In genomic region chr9:89432986-89433530, GRCh38 we compare ENCODE assay signal across 23 cellular contexts.
DNase-seq lines count a peak whose midpoint lies in the region; ATAC-seq and TF ChIP-seq lines count a peak whose summit lies in the region.
"Had no signal": no experiment of that assay in that cellular context is flagged by ENCODE, and none has a peak within 500 bp of the region (broad histone marks: within the 10 kb centered on the region; RNA-seq: fewer than 3 reads in every experiment).

No MANE protein-coding gene starts in this region.

- H3K9me3 Mint-ChIP-seq in activated naive CD8-positive, alpha-beta T cell (ENCODE audit: low read depth), result no peaks in the 10 kb centered on the region
- no peaks in the 10 kb centered on the region for H3K9me3 Mint-ChIP-seq in activated naive CD8-positive, alpha-beta T cell treated with anti-CD3 and anti-CD28 coated beads, Interleukin-2, amount 50 U/mL, for 24 hours
- H3K9me3 Mint-ChIP-seq in stimulated activated effector memory CD8-positive, alpha-beta T cell treated with anti-CD3 and anti-CD28 coated beads, Interleukin-12 subunit alpha, Interleukin-12 subunit beta, amount 100 ng/mL, for 72 hours, result no peaks in the 10 kb centered on the region
- H3K9me3 Mint-ChIP-seq: type B pancreatic cell had no signal

- H3K4me3 Mint-ChIP-seq in activated naive CD8-positive, alpha-beta T cell, result no peak overlapping the region
- H3K4me3 Mint-ChIP-seq in activated naive CD8-positive, alpha-beta T cell treated with anti-CD3 and anti-CD28 coated beads, Interleukin-2, amount 50 U/mL, for 24 hours, result no peak overlapping the region
- H3K4me3 Mint-ChIP-seq in stimulated activated effector memory CD8-positive, alpha-beta T cell treated with anti-CD3 and anti-CD28 coated beads, Interleukin-12 subunit alpha, Interleukin-12 subunit beta, amount 100 ng/mL, for 72 hours, result no peak overlapping the region
- H3K4me3 Mint-ChIP-seq: type B pancreatic cell had no signal

- H3K27ac Mint-ChIP-seq in activated naive CD8-positive, alpha-beta T cell, result peak overlapping the region; percentile 95
- no peak overlapping the region for H3K27ac Mint-ChIP-seq in activated naive CD8-positive, alpha-beta T cell treated with anti-CD3 and anti-CD28 coated beads, Interleukin-2, amount 50 U/mL, for 24 hours
- H3K27ac Mint-ChIP-seq in stimulated activated effector memory CD8-positive, alpha-beta T cell treated with anti-CD3 and anti-CD28 coated beads, Interleukin-12 subunit alpha, Interleukin-12 subunit beta, amount 100 ng/mL, for 72 hours, result peak overlapping the region; percentile 68
- H3K27ac Mint-ChIP-seq: type B pancreatic cell had no signal

- WGBS in esophagus squamous epithelium, 2 donors, result 74 to 76% methylated on average over 3 to 4 of the region's 13 CpGs

- peaks cover 2% of the 10 kb centered on the region for H3K36me3 Mint-ChIP-seq in activated naive CD8-positive, alpha-beta T cell
- H3K36me3 Mint-ChIP-seq in activated naive CD8-positive, alpha-beta T cell treated with anti-CD3 and anti-CD28 coated beads, Interleukin-2, amount 50 U/mL, for 24 hours (ENCODE audit: low read depth), result peaks cover 37% of the 10 kb centered on the region
- peaks cover 71% of the 10 kb centered on the region for H3K36me3 Mint-ChIP-seq in stimulated activated effector memory CD8-positive, alpha-beta T cell treated with anti-CD3 and anti-CD28 coated beads, Interleukin-12 subunit alpha, Interleukin-12 subunit beta, amount 100 ng/mL, for 72 hours
- H3K36me3 Mint-ChIP-seq: type B pancreatic cell had no signal

- DNase-seq in activated naive CD8-positive, alpha-beta T cell treated with anti-CD3 and anti-CD28 coated beads, Interleukin-2, amount 50 U/mL, for 24 hours, result no peak
- DNase-seq in esophagus squamous epithelium (lab: John Stamatoyannopoulos, UW) (no peak), NCI-H748 treated with DMSO at 0.1 percent for 48 hours (lab: John Stamatoyannopoulos, UW) (no peak), DMS153 treated with DMSO at 0.1 percent for 48 hours (lab: John Stamatoyannopoulos, UW; ENCODE audit: unreplicated experiment) (no peak)
- DNase-seq in stimulated activated effector memory CD8-positive, alpha-beta T cell treated with anti-CD3 and anti-CD28 coated beads, Interleukin-12 subunit alpha, Interleukin-12 subunit beta, amount 100 ng/mL, for 72 hours (ENCODE audit: low spot score in 2 of 2), result no peak
- DNase-seq: activated gamma-delta T cell; DMS79; midbrain; NCI-H1048; NCI-H2081 treated with DMSO at 0.1 percent for 48 hours; NCI-H524 treated with DMSO at 0.1 percent for 48 hours; retina; SIG-M5; stimulated activated CD4-positive, alpha-beta T cell treated with anti-CD3 and anti-CD28 coated beads, Interleukin-12 subunit alpha, Interleukin-12 subunit beta, amount 100 ng/mL, for 4 hours; T-helper 2 cell had no signal

- H3K4me1 ChIP-seq in esophagus squamous epithelium, result peaks cover 32 to 100% (median 36%) of the 10 kb centered on the region in 3 donors
- H3K4me1 ChIP-seq: ascending aorta had no signal

- no peak for TF ChIP-seq POLR2A in esophagus squamous epithelium (IDR thresholded peaks at IDR 0.05)

- peaks cover 94% of the 10 kb centered on the region for H3K4me1 Mint-ChIP-seq in activated naive CD8-positive, alpha-beta T cell (ENCODE audit: low read depth)
- H3K4me1 Mint-ChIP-seq in activated naive CD8-positive, alpha-beta T cell treated with anti-CD3 and anti-CD28 coated beads, Interleukin-2, amount 50 U/mL, for 24 hours, result peaks cover 95% of the 10 kb centered on the region
- peaks cover 80% of the 10 kb centered on the region for H3K4me1 Mint-ChIP-seq in stimulated activated effector memory CD8-positive, alpha-beta T cell treated with anti-CD3 and anti-CD28 coated beads, Interleukin-12 subunit alpha, Interleukin-12 subunit beta, amount 100 ng/mL, for 72 hours

- no peaks in the 10 kb centered on the region for H3K27me3 Mint-ChIP-seq in activated naive CD8-positive, alpha-beta T cell
- no peaks in the 10 kb centered on the region for H3K27me3 Mint-ChIP-seq in activated naive CD8-positive, alpha-beta T cell treated with anti-CD3 and anti-CD28 coated beads, Interleukin-2, amount 50 U/mL, for 24 hours
- H3K27me3 Mint-ChIP-seq: type B pancreatic cell had no signal

- H3K4me3 ChIP-seq in esophagus squamous epithelium, result no peak overlapping the region
- H3K4me3 ChIP-seq: ascending aorta, hepatocyte, K562 had no signal

- H3K27me3 ChIP-seq in esophagus squamous epithelium, result no peaks in the 10 kb centered on the region
- H3K27me3 ChIP-seq: ascending aorta, hepatocyte had no signal

- intact Hi-C loops in esophagus squamous epithelium (cut with DNase I), result no loop called here

- H3K36me3 ChIP-seq in esophagus squamous epithelium, result no peaks in the 10 kb centered on the region
- H3K36me3 ChIP-seq: ascending aorta had no signal

- H3K27ac ChIP-seq in VCaP (peak overlapping the region; percentile 76), esophagus squamous epithelium (peak overlapping the region in 3 of 4 donors; percentile 3 to 88 (median 82))
- H3K27ac ChIP-seq: ascending aorta, hepatocyte, HL-60 had no signal

- TF ChIP-seq CTCF in VCaP (conservative IDR thresholded peaks at IDR 0.05), result no peak
- TF ChIP-seq CTCF in esophagus squamous epithelium (IDR thresholded peaks at IDR 0.05), result no peak

- no peaks in the 10 kb centered on the region for H3K9me3 ChIP-seq in esophagus squamous epithelium
- H3K9me3 ChIP-seq: ascending aorta had no signal

- ATAC-seq in activated naive CD8-positive, alpha-beta T cell treated with anti-CD3 and anti-CD28 coated beads, Interleukin-2, amount 50 U/mL, for 24 hours, result no peak
- no peak for ATAC-seq in stimulated activated effector memory CD8-positive, alpha-beta T cell treated with anti-CD3 and anti-CD28 coated beads, Interleukin-12 subunit alpha, Interleukin-12 subunit beta, amount 100 ng/mL, for 72 hours
- ATAC-seq in GM21717 (IDR thresholded peaks at IDR 0.05; ENCODE audit: unreplicated experiment), result no peak
- ATAC-seq: K562 had no signal
